ENCODE assay signal across 14 cellular contexts in genomic region chr7:123594813-123595241, GRCh38. TPM values are rescaled to one million over a fixed set of nuclear protein-coding genes. Genes with fewer than 3 reads are reported as not detected.
DNase-seq lines count a peak whose midpoint lies in the region; ATAC-seq and TF ChIP-seq lines count a peak whose summit lies in the region.
"Had no signal": no experiment of that assay in that cellular context is flagged by ENCODE, and none has a peak within 500 bp of the region (broad histone marks: within the 10 kb centered on the region; RNA-seq: fewer than 3 reads in every experiment).

No MANE protein-coding gene starts in this region.

- peak overlapping the region; percentile 88 for H4K8ac ChIP-seq in trophoblast cell (ENCODE audit: low read depth, low read length)

- H3K23ac ChIP-seq in trophoblast cell (ENCODE audit: low read length), result no peak overlapping the region

- H3K4me3 ChIP-seq in HUES48 (ENCODE audit: low read depth, low read length) (peak overlapping the region; percentile 30; the same call in 1 of the 2 replicates), trophoblast cell (ENCODE audit: low read depth, low read length) (no peak overlapping the region), SK-N-SH (ENCODE audit: low read depth in 2 of 2, low read length in 1 of 2) (no peak overlapping the region)
- H3K4me3 ChIP-seq: left lung, ovary had no signal

- no peak for TF ChIP-seq CTCF in SK-N-SH (IDR thresholded peaks at IDR 0.05)

- peaks cover 2% of the 10 kb centered on the region for H3K79me1 ChIP-seq in trophoblast cell (ENCODE audit: low read length)

- no peaks in the 10 kb centered on the region for H3K79me2 ChIP-seq in trophoblast cell (ENCODE audit: control insufficient read depth, insufficient read depth, low read length, poor library complexity)
- H3K79me2 ChIP-seq in SK-N-SH (ENCODE audit: insufficient read depth), result no peaks in the 10 kb centered on the region

- no peak overlapping the region for H3K4me3 Mint-ChIP-seq in activated CD4-positive, alpha-beta T cell treated with anti-CD3 and anti-CD28 coated beads, Interleukin-2, amount 10 ng/mL, durations not matched to agents 24 days and 14 days
- H3K4me3 Mint-ChIP-seq in stimulated activated naive B cell treated with anti-CD40 and anti-IgM and Interleukin-4, amounts not matched to agents 10 μg/mL and 1 μg/mL and 100 μg/mL, for 72 hours, result no peak overlapping the region

- H3K27me3 ChIP-seq in HUES48 (ENCODE audit: control insufficient read depth, insufficient read depth, low read length), result no peaks in the 10 kb centered on the region
- no peaks in the 10 kb centered on the region for H3K27me3 ChIP-seq in trophoblast cell (ENCODE audit: insufficient read depth, low read length)
- no peaks in the 10 kb centered on the region for H3K27me3 ChIP-seq in SK-N-SH (ENCODE audit: insufficient read depth)
- H3K27me3 ChIP-seq: left lung, ovary had no signal

- H2BK5ac ChIP-seq in trophoblast cell (ENCODE audit: low read depth, low read length, poor library complexity), result no peak overlapping the region

- no peaks in the 10 kb centered on the region for H3F3A ChIP-seq in SK-N-SH (replicated peaks; ENCODE audit: insufficient read depth)

- H3K14ac ChIP-seq in trophoblast cell (ENCODE audit: low read length), result no peak overlapping the region

- no peak overlapping the region for H3K4ac ChIP-seq in trophoblast cell (ENCODE audit: low read depth, low read length)

- H2AFZ ChIP-seq in trophoblast cell (ENCODE audit: insufficient read depth, low read length, poor library complexity) (no peak overlapping the region), SK-N-SH (ENCODE audit: low read depth) (no peak overlapping the region)

- H2BK12ac ChIP-seq in trophoblast cell (ENCODE audit: low read length), result no peak overlapping the region

- intact Hi-C loops in activated CD4-positive, alpha-beta T cell treated with anti-CD3 and anti-CD28 coated beads, Interleukin-2, amount 10 ng/mL, durations not matched to agents 24 days and 14 days (cut with micrococcal nuclease), result no loop called here

- H3K27ac ChIP-seq in HUES48 (ENCODE audit: low read depth, low read length) (no peak overlapping the region), trophoblast cell (ENCODE audit: low read depth, low read length) (no peak overlapping the region), SK-N-SH (ENCODE audit: low read depth in 2 of 2, low read length in 1 of 2) (no peak overlapping the region)
- H3K27ac ChIP-seq: left lung, ovary had no signal

- no peaks in the 10 kb centered on the region for H3K4me1 Mint-ChIP-seq in activated CD4-positive, alpha-beta T cell treated with anti-CD3 and anti-CD28 coated beads, Interleukin-2, amount 10 ng/mL, durations not matched to agents 24 days and 14 days
- no peaks in the 10 kb centered on the region for H3K4me1 Mint-ChIP-seq in stimulated activated naive B cell treated with anti-CD40 and anti-IgM and Interleukin-4, amounts not matched to agents 10 μg/mL and 1 μg/mL and 100 μg/mL, for 72 hours

- H2BK120ac ChIP-seq in trophoblast cell (ENCODE audit: insufficient read depth, low read length, poor library complexity), result no peak overlapping the region

- H4K20me1 ChIP-seq in SK-N-SH (ENCODE audit: insufficient read depth), result no peaks in the 10 kb centered on the region

- H4K12ac ChIP-seq in trophoblast cell (ENCODE audit: low read depth, low read length), result peak overlapping the region; percentile 69

- H3K36me3 ChIP-seq in HUES48 (ENCODE audit: control insufficient read depth, insufficient read depth, low read length) (no peaks in the 10 kb centered on the region), trophoblast cell (ENCODE audit: control insufficient read depth in 1 of 2, insufficient read depth in 2 of 2, low read length in 2 of 2) (no peaks in the 10 kb centered on the region), SK-N-SH (replicated peaks in 1 of 2; ENCODE audit: control insufficient read depth in 1 of 2, insufficient read depth in 2 of 2, low read length in 1 of 2) (no peaks in the 10 kb centered on the region)
- H3K36me3 ChIP-seq: left lung, ovary had no signal

- no peaks in the 10 kb centered on the region for H3K9me3 Mint-ChIP-seq in activated CD4-positive, alpha-beta T cell treated with anti-CD3 and anti-CD28 coated beads, Interleukin-2, amount 10 ng/mL, durations not matched to agents 24 days and 14 days
- no peaks in the 10 kb centered on the region for H3K9me3 Mint-ChIP-seq in stimulated activated naive B cell treated with anti-CD40 and anti-IgM and Interleukin-4, amounts not matched to agents 10 μg/mL and 1 μg/mL and 100 μg/mL, for 72 hours

- WGBS in trophoblast cell (ENCODE audit: extremely low coverage, insufficient coverage, insufficient read length), result no CpG with 5 or more reads among the region's 10 CpGs
- 79% methylated on average over 9 of the region's 10 CpGs for WGBS in SK-N-SH (ENCODE audit: low lambda C conversion rate)

- no peak for ATAC-seq in stimulated activated naive B cell treated with anti-CD40 and anti-IgM and Interleukin-4, amounts not matched to agents 10 μg/mL and 1 μg/mL and 100 μg/mL, for 72 hours (replicated peaks)
- ATAC-seq: left lung; stimulated activated naive CD8-positive, alpha-beta T cell treated with anti-CD3 and anti-CD28 coated beads, Interleukin-15, Interleukin-2, amounts not matched to agents 100 U/mL and 50 U/mL, for 24 hours had no signal

- TF ChIP-seq RAD21 in SK-N-SH (IDR thresholded peaks at IDR 0.05; ENCODE audit: low read length), result no peak

- no peak overlapping the region for H3K27ac Mint-ChIP-seq in activated CD4-positive, alpha-beta T cell treated with anti-CD3 and anti-CD28 coated beads, Interleukin-2, amount 10 ng/mL, durations not matched to agents 24 days and 14 days
- H3K27ac Mint-ChIP-seq in stimulated activated naive B cell treated with anti-CD40 and anti-IgM and Interleukin-4, amounts not matched to agents 10 μg/mL and 1 μg/mL and 100 μg/mL, for 72 hours, result no peak overlapping the region

- peaks cover 11% of the 10 kb centered on the region for H3K4me1 ChIP-seq in HUES48 (ENCODE audit: control insufficient read depth, insufficient read depth, low read length)
- peaks cover 0 to 5% of the 10 kb centered on the region in 2 experiments for H3K4me1 ChIP-seq in trophoblast cell (ENCODE audit: control insufficient read depth in 1 of 2, insufficient read depth in 2 of 2, low read length in 2 of 2)
- H3K4me1 ChIP-seq in SK-N-SH (ENCODE audit: control insufficient read depth in 1 of 2, insufficient read depth in 2 of 2, low read depth in 1 of 2, low read length in 1 of 2), result no peaks in the 10 kb centered on the region
- H3K4me1 ChIP-seq: left lung had no signal

- H3K18ac ChIP-seq in trophoblast cell (ENCODE audit: low read length), result no peak overlapping the region

- H3K27me3 Mint-ChIP-seq in activated CD4-positive, alpha-beta T cell treated with anti-CD3 and anti-CD28 coated beads, Interleukin-2, amount 10 ng/mL, durations not matched to agents 24 days and 14 days, result peaks cover 14% of the 10 kb centered on the region
- H3K27me3 Mint-ChIP-seq in stimulated activated naive B cell treated with anti-CD40 and anti-IgM and Interleukin-4, amounts not matched to agents 10 μg/mL and 1 μg/mL and 100 μg/mL, for 72 hours, result peaks cover 41 to 45% of the 10 kb centered on the region in 2 donors

- POLR2A ChIA-PET in SK-N-SH (lab: Yijun Ruan, JAX), result no interaction called here

- TF ChIP-seq EP300 in SK-N-SH (IDR thresholded peaks at IDR 0.05; ENCODE audit: borderline replicate concordance in 1 of 2, low read depth in 1 of 2, low read length in 1 of 2), result no peak

- CTCF ChIA-PET in SK-N-SH (lab: Yijun Ruan, JAX), result interaction anchor here (1.3 to 2.8 kb wide), 2 partner anchors 9 to 14 kb away, joined by 3 to 8 read pairs; no protein-coding TSS in a partner anchor

- no peaks in the 10 kb centered on the region for H3K36me3 Mint-ChIP-seq in activated CD4-positive, alpha-beta T cell treated with anti-CD3 and anti-CD28 coated beads, Interleukin-2, amount 10 ng/mL, durations not matched to agents 24 days and 14 days (ENCODE audit: low read depth)
- H3K36me3 Mint-ChIP-seq in stimulated activated naive B cell treated with anti-CD40 and anti-IgM and Interleukin-4, amounts not matched to agents 10 μg/mL and 1 μg/mL and 100 μg/mL, for 72 hours, result no peaks in the 10 kb centered on the region

- no peak overlapping the region for H4K91ac ChIP-seq in trophoblast cell (ENCODE audit: low read depth, low read length)

- H3K4me2 ChIP-seq in trophoblast cell (ENCODE audit: low read length) (no peak overlapping the region), SK-N-SH (no peak overlapping the region)

- DNase-seq in NCI-H345 (lab: John Stamatoyannopoulos, UW), result peak; percentile 81
- peak; percentile 81 for DNase-seq in ecto neural progenitor cell (ENCODE audit: low spot score)
- no peak for DNase-seq in trophoblast cell
- no peak for DNase-seq in activated CD4-positive, alpha-beta T cell treated with anti-CD3 and anti-CD28 coated beads, Interleukin-2, amount 10 ng/mL, durations not matched to agents 24 days and 14 days
- no peak for DNase-seq in stimulated activated naive B cell treated with anti-CD40 and anti-IgM and Interleukin-4, amounts not matched to agents 10 μg/mL and 1 μg/mL and 100 μg/mL, for 72 hours
- no peak for DNase-seq in SK-N-SH
- no peak for DNase-seq in activated CD8-positive, alpha-beta memory T cell treated with anti-CD3 and anti-CD28 coated beads, Interleukin-2, amount 50 U/mL, for 48 hours
- DNase-seq: activated CD4-positive, alpha-beta T cell treated with anti-CD3 and anti-CD28 coated beads, Interleukin-2, amount 50 U/mL, for 1 hour; H7; KG1; left lung; ovary; stimulated activated naive CD8-positive, alpha-beta T cell treated with anti-CD3 and anti-CD28 coated beads, Interleukin-15, Interleukin-2, amounts not matched to agents 100 U/mL and 50 U/mL, for 24 hours had no signal

- H3K9me2 ChIP-seq in SK-N-SH, result no peaks in the 10 kb centered on the region

- no peak overlapping the region for H2AK5ac ChIP-seq in trophoblast cell (ENCODE audit: low read length)

- H3K9me3 ChIP-seq in HUES48 (ENCODE audit: control insufficient read depth, insufficient read depth, low read length), result no peaks in the 10 kb centered on the region
- H3K9me3 ChIP-seq in trophoblast cell (ENCODE audit: insufficient read depth, low read depth, low read length), result no peaks in the 10 kb centered on the region
- no peaks in the 10 kb centered on the region for H3K9me3 ChIP-seq in SK-N-SH
- H3K9me3 ChIP-seq: left lung, ovary had no signal

- H3K9ac ChIP-seq in HUES48 (ENCODE audit: low read depth, low read length), result no peak overlapping the region
- H3K9ac ChIP-seq in trophoblast cell (ENCODE audit: low read length), result no peak overlapping the region
- H3K9ac ChIP-seq in SK-N-SH, result no peak overlapping the region

RNA-seq across cellular contexts. Expression of gene ASB15, which starts 6.8 kb away (rescaled TPM):
- 0.01 TPM in 1 of 2 replicates, not detected in the other for polyA plus RNA-seq in trophoblast cell (2013)
- total RNA-seq in activated CD4-positive, alpha-beta T cell treated with anti-CD3 and anti-CD28 coated beads, Interleukin-2, amount 10 ng/mL, durations not matched to agents 24 days and 14 days, result not detected in 2 replicates
- not detected in 2 replicates for polyA plus RNA-seq in SK-N-SH (2012; rRNA removed)
- not detected in 2 replicates for polyA plus RNA-seq in SK-N-SH (2012; cell fraction: cytosol; rRNA removed)
- polyA plus RNA-seq in SK-N-SH (2012; cell fraction: nucleus; rRNA removed), result not detected in 2 replicates
- total RNA-seq: H7, left lung, ovary had no signal
- polyA plus RNA-seq: ovary had no signal

RNA-seq across cellular contexts. Expression of gene NDUFA5, which starts 37.2 kb away (rescaled TPM):
- 41.7 and 45.3 TPM in 2 replicates for polyA plus RNA-seq in trophoblast cell (2013)
- total RNA-seq in activated CD4-positive, alpha-beta T cell treated with anti-CD3 and anti-CD28 coated beads, Interleukin-2, amount 10 ng/mL, durations not matched to agents 24 days and 14 days, result 56.1 and 62.1 TPM in 2 replicates
- polyA plus RNA-seq in SK-N-SH (2012; rRNA removed), result 10.9 and 14.6 TPM in 2 replicates
- 20.3 and 38.9 TPM in 2 replicates for polyA plus RNA-seq in SK-N-SH (2012; cell fraction: cytosol; rRNA removed)
- polyA plus RNA-seq in SK-N-SH (2012; cell fraction: nucleus; rRNA removed), result 2.5 and 7.4 TPM in 2 replicates

Comparison
In these comparisons a context has a peak if more than half of its experiments do, and no peak if none do; other contexts are left out.
1. DNase-seq: peak in NCI-H345 (single experiment) and ecto neural progenitor cell (single experiment); none in trophoblast cell (0 of 2), activated CD4-positive, alpha-beta T cell treated with anti-CD3 and anti-CD28 coated beads, Interleukin-2, amount 10 ng/mL, durations not matched to agents 24 days and 14 days (single experiment), stimulated activated naive B cell treated with anti-CD40 and anti-IgM and Interleukin-4, amounts not matched to agents 10 μg/mL and 1 μg/mL and 100 μg/mL, for 72 hours (single experiment), SK-N-SH (single experiment) and activated CD8-positive, alpha-beta memory T cell treated with anti-CD3 and anti-CD28 coated beads, Interleukin-2, amount 50 U/mL, for 48 hours (single experiment).